In the genomic region with DNA sequence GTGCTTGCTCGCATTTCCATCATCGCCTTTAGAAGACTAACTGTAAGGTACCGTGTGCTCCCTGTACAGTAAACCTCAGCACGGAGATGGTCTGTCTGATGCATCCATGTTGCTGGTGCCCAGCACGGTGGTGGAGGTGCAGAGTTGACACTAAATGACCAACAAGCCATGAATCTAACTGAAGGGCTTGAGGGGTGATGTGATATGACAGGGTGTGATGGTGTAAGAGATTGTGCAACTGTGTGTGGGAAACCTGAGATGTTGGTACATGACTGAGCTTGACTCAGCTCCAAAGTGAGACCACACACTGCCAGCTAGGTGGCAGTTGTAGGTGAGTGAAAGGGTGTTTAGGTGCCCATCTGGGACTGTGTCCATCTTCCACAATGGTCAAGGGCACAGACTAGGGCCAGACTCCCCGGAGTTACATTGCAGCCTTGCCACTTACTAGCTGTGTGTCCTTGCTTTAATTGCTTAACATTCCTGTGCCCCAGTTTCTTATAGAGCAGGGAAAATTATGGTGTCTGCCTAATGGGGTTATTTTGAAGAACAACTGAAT, we compare ENCODE assay signal across 9 cellular contexts. TPM values are rescaled to one million over a fixed set of nuclear protein-coding genes. Genes with fewer than 3 reads are reported as not detected.
DNase-seq lines count a peak whose midpoint lies in the region; ATAC-seq and TF ChIP-seq lines count a peak whose summit lies in the region.
"Had no signal": no experiment of that assay in that cellular context is flagged by ENCODE, and none has a peak within 500 bp of the region (broad histone marks: within the 10 kb centered on the region; RNA-seq: fewer than 3 reads in every experiment).

No MANE protein-coding gene starts in this region.

- peak overlapping the region in 2 of 5 experiments; percentile 9 to 22 for H3K4me3 Mint-ChIP-seq in brain
- peak overlapping the region in 9 of 10 donors; percentile 0 to 64 (median 54) for H3K4me3 Mint-ChIP-seq in naive thymus-derived CD8-positive, alpha-beta T cell

- no peak for ATAC-seq in naive thymus-derived CD8-positive, alpha-beta T cell
- ATAC-seq in HG03097 (IDR thresholded peaks at IDR 0.05; ENCODE audit: low FRiP score, unreplicated experiment): no peak
- ATAC-seq in GM19035 (IDR thresholded peaks at IDR 0.05; ENCODE audit: unreplicated experiment): no peak

- POLR2A ChIA-PET in naive thymus-derived CD8-positive, alpha-beta T cell (lab: Charles Lee): interaction anchor here (1.2 to 3.9 kb wide), 3 partner anchors 9 to 15 kb away, joined by 4 to 25 read pairs (median 12); no protein-coding TSS in a partner anchor

- peak overlapping the region; percentile 13 to 94 (median 61) for H3K27ac Mint-ChIP-seq in brain
- peak overlapping the region; percentile 88 to 99 (median 90) for H3K27ac Mint-ChIP-seq in naive thymus-derived CD8-positive, alpha-beta T cell

- H3K4me1 Mint-ChIP-seq in brain: peaks cover 68% of the 10 kb centered on the region
- peaks cover 64 to 99% (median 97%) of the 10 kb centered on the region in 4 donors for H3K4me1 Mint-ChIP-seq in naive thymus-derived CD8-positive, alpha-beta T cell

- no peaks in the 10 kb centered on the region for H3K27me3 ChIP-seq in BLaER1 treated with 17β-estradiol and CSF1 and Interleukin-3, amounts not matched to agents 10 nM and 100 nM

- H3K27me3 Mint-ChIP-seq in brain: peaks cover 3% of the 10 kb centered on the region
- no peaks in the 10 kb centered on the region for H3K27me3 Mint-ChIP-seq in naive thymus-derived CD8-positive, alpha-beta T cell

- H3K9ac ChIP-seq in BLaER1 treated with 17β-estradiol and CSF1 and Interleukin-3, amounts not matched to agents 10 nM and 100 nM: peak overlapping the region in 4 of 11 experiments; percentile 7 to 33 (median 18); a peak in 3 of 22 replicates

- peaks cover 26 to 81% (median 67%) of the 10 kb centered on the region in 11 experiments for H3K36me3 ChIP-seq in BLaER1 treated with 17β-estradiol and CSF1 and Interleukin-3, amounts not matched to agents 10 nM and 100 nM

- peak overlapping the region in 9 of 11 experiments; percentile 51 to 92 (median 85); a peak in 14 of 22 replicates for H3K27ac ChIP-seq in BLaER1 treated with 17β-estradiol and CSF1 and Interleukin-3, amounts not matched to agents 10 nM and 100 nM

- H3K9me3 Mint-ChIP-seq in brain: peaks cover 0 to 3% (median 0%) of the 10 kb centered on the region in 5 experiments
- H3K9me3 Mint-ChIP-seq in naive thymus-derived CD8-positive, alpha-beta T cell: no peaks in the 10 kb centered on the region

- no peak overlapping the region for H3K4me3 ChIP-seq in BLaER1 treated with 17β-estradiol and CSF1 and Interleukin-3, amounts not matched to agents 10 nM and 100 nM

- peaks cover 75% of the 10 kb centered on the region for H3K36me3 Mint-ChIP-seq in brain
- H3K36me3 Mint-ChIP-seq in naive thymus-derived CD8-positive, alpha-beta T cell: peaks cover 7 to 58% (median 9%) of the 10 kb centered on the region in 3 donors

- TF ChIP-seq CTCF in brain (conservative IDR thresholded peaks at IDR 0.05) (no peak), GM10266 (IDR thresholded peaks at IDR 0.05; ENCODE audit: control insufficient read depth, insufficient read depth, low read depth, missing control alignments) (no peak)

- DNase-seq in LHCN-M2 (ENCODE audit: low read depth) (peak; percentile 87), GM10266 (ENCODE audit: extremely low spot score) (no peak), DMS79 (lab: John Stamatoyannopoulos, UW) (no peak)
- DNase-seq in naive thymus-derived CD8-positive, alpha-beta T cell: no peak
- DNase-seq: NCI-H2081 treated with DMSO at 0.1 percent for 48 hours had no signal

- H3K4me1 ChIP-seq in BLaER1 treated with 17β-estradiol and CSF1 and Interleukin-3, amounts not matched to agents 10 nM and 100 nM: peaks cover 88 to 100% (median 99%) of the 10 kb centered on the region in 10 experiments

- peaks cover 6 to 100% (median 88%) of the 10 kb centered on the region in 11 experiments; a peak in 20 of 22 replicates for H4K20me1 ChIP-seq in BLaER1 treated with 17β-estradiol and CSF1 and Interleukin-3, amounts not matched to agents 10 nM and 100 nM

- H3K9me3 ChIP-seq in BLaER1 treated with 17β-estradiol and CSF1 and Interleukin-3, amounts not matched to agents 10 nM and 100 nM (replicated peaks in 1 of 11): no peaks in the 10 kb centered on the region

- H3K4me2 ChIP-seq in BLaER1 treated with 17β-estradiol and CSF1 and Interleukin-3, amounts not matched to agents 10 nM and 100 nM: peak overlapping the region; percentile 89 to 97 (median 93)

RNA-seq across cellular contexts. Expression of gene SLC2A1, which starts 21.4 kb away (rescaled TPM):
- 244 and 317 TPM in 2 replicates for total RNA-seq in LHCN-M2 (2014; rRNA removed)
- 157 TPM for polyA plus RNA-seq in LHCN-M2 (2012)
- polyA plus RNA-seq in brain (ENCODE audit: insufficient read depth, low read depth, low replicate concordance): 127 TPM
- 10 to 100 TPM; 57.2 to 57.3 TPM for total RNA-seq in naive thymus-derived CD8-positive, alpha-beta T cell
- 10 to 100 TPM; 17.7 to 22.8 (median 22.0) TPM for polyA plus RNA-seq in naive thymus-derived CD8-positive, alpha-beta T cell
